30 cellular contexts compared by ENCODE assay signal in the genomic region with DNA sequence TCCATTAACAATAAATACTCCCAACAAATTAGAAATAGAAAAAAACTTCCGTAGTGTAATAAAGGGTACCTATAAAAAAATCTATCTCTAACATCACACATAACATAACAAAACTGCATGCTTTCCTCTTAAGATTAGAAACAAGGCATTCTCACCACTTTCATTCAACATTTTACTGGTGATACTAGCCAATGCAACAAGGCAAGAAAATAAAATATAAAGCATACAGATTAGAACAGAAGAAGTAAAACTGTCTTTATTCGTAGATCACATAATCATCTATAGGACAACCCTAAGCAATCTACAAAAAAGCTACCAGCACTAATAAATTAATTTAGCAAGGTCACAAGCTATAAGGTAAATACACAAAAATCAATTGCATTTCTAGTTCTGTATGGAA.
"Had no signal": no experiment of that assay in that cellular context is flagged by ENCODE, and none has a peak within 500 bp of the region (broad histone marks: within the 10 kb centered on the region; RNA-seq: fewer than 3 reads in every experiment).

No MANE protein-coding gene starts in this region.

- H3K36me3 ChIP-seq: upper lobe of left lung had no signal

- H3K27me3 ChIP-seq: neutrophil, spleen, suprapubic skin, testis, tibial artery, upper lobe of left lung, vagina had no signal

- H3K9me3 ChIP-seq: neutrophil, suprapubic skin, testis, vagina had no signal

- DNase-seq: naive thymus-derived CD4-positive, alpha-beta T cell; nephron progenitor cell; nucleus accumbens; posterior cingulate gyrus; psoas muscle; right cardiac atrium; spleen; stimulated activated CD4-positive, alpha-beta T cell treated with anti-CD3 and anti-CD28 coated beads, Interleukin-12 subunit alpha, Interleukin-12 subunit beta, amount 100 ng/mL, for 4 hours; stimulated activated CD4-positive, alpha-beta T cell treated with anti-CD3 and anti-CD28 coated beads, Interleukin-1b, Interleukin-23, amount 100 ng/mL, for 48 hours; stimulated activated CD4-positive, alpha-beta T cell treated with anti-CD3 and anti-CD28 coated beads, Interleukin-4, amount 100 ng/mL, for 1 hour; stimulated activated CD4-positive, alpha-beta T cell treated with anti-CD3 and anti-CD28 coated beads, Interleukin-4, amount 100 ng/mL, for 4 hours; stimulated activated CD8-positive, alpha-beta memory T cell treated with anti-CD3 and anti-CD28 coated beads, Interleukin-4, amount 100 ng/mL, for 48 hours; stimulated activated naive CD4-positive, alpha-beta T cell; stimulated activated naive CD8-positive, alpha-beta T cell treated with anti-CD3 and anti-CD28 coated beads, Interleukin-15, amount 100 ng/mL, for 72 hours; stimulated activated naive CD8-positive, alpha-beta T cell treated with anti-CD3 and anti-CD28 coated beads, Interleukin-15, Interleukin-2, amounts not matched to agents 100 U/mL and 50 U/mL, for 24 hours; substantia nigra; testis; tibial artery; trophoblast cell; upper lobe of left lung had no signal

- H3K4me1 ChIP-seq: parathyroid adenoma, psoas muscle, spleen, suprapubic skin, testis, upper lobe of left lung, vagina had no signal

- ATAC-seq: naive thymus-derived CD4-positive, alpha-beta T cell; natural killer cell treated with Interleukin-12 subunit alpha and Interleukin-12 subunit beta and Interleukin-15 and Interleukin-18, amount 100 ng/mL, for 72 hours; psoas muscle; right cardiac atrium; sciatic nerve; stimulated activated memory B cell treated with anti-CD40 and anti-IgM and Interleukin-4, amounts not matched to agents 10 μg/mL and 1 μg/mL and 100 μg/mL, for 72 hours; stimulated activated naive CD8-positive, alpha-beta T cell treated with anti-CD3 and anti-CD28 coated beads, Interleukin-15, amount 100 ng/mL, for 72 hours; stimulated activated naive CD8-positive, alpha-beta T cell treated with anti-CD3 and anti-CD28 coated beads, Interleukin-15, Interleukin-2, amounts not matched to agents 100 U/mL and 50 U/mL, for 24 hours had no signal

- H3K79me2 ChIP-seq: parathyroid adenoma had no signal

- H3K27ac ChIP-seq: neutrophil, parathyroid adenoma, psoas muscle, skin epidermis, spleen, suprapubic skin, testis, upper lobe of left lung, vagina had no signal

- FAIRE-seq: urothelium cell line had no signal

- H3K4me2 ChIP-seq: smooth muscle cell had no signal

- H3K9ac ChIP-seq: parathyroid adenoma had no signal

- H2AFZ ChIP-seq: parathyroid adenoma had no signal

- H3K4me3 ChIP-seq: psoas muscle, skin epidermis, smooth muscle cell, spleen, suprapubic skin, testis, tibial artery, upper lobe of left lung, vagina had no signal
